ENCODE assay signal across 15 cellular contexts in genomic region chr5:10684303-10685086, GRCh38.
DNase-seq lines count a peak whose midpoint lies in the region; ATAC-seq and TF ChIP-seq lines count a peak whose summit lies in the region.
"Had no signal": no experiment of that assay in that cellular context is flagged by ENCODE, and none has a peak within 500 bp of the region (broad histone marks: within the 10 kb centered on the region; RNA-seq: fewer than 3 reads in every experiment).

No MANE protein-coding gene starts in this region.

- peak; percentile 39 for DNase-seq in NCI-H1105 (lab: John Stamatoyannopoulos, UW)
- DNase-seq in Peyer's patch: no peak
- DNase-seq in MCF 10A (ENCODE audit: unreplicated experiment): no peak
- DNase-seq in SKM-1 treated with dmso at 0.1 percent for 144 hours (lab: John Stamatoyannopoulos, UW; ENCODE audit: unreplicated experiment): no peak
- DNase-seq in NCI-H446 (lab: John Stamatoyannopoulos, UW): no peak
- DNase-seq: activated effector memory CD4-positive, alpha-beta T cell treated with Interleukin-2 at 50 U/mL for 16 hours; CD4-positive, CD25-positive, alpha-beta regulatory T cell; naive thymus-derived CD4-positive, alpha-beta T cell; NCI-H2227 treated with DMSO at 0.1 percent for 48 hours had no signal

- intact Hi-C loops in MCF 10A (cut with micrococcal nuclease): no loop called here

- no peaks in the 10 kb centered on the region for H3K9me3 Mint-ChIP-seq in MCF 10A (ENCODE audit: unreplicated experiment)
- H3K9me3 Mint-ChIP-seq: naive thymus-derived CD4-positive, alpha-beta T cell; T-helper 1 cell treated with Interleukin-12 subunit alpha and Interleukin-12 subunit beta and Interleukin-4 antibody, amounts not matched to agents 30 μg/mL and 1 μg/mL, for 36 hours had no signal

- no peaks in the 10 kb centered on the region for H3K4me1 ChIP-seq in Peyer's patch

- H3K36me3 Mint-ChIP-seq in MCF 10A (ENCODE audit: insufficient read depth, unreplicated experiment): peaks cover 16% of the 10 kb centered on the region

- H3K4me3 ChIP-seq in Peyer's patch: no peak overlapping the region
- H3K4me3 ChIP-seq: dorsolateral prefrontal cortex had no signal

- no peak overlapping the region for H3K4me3 Mint-ChIP-seq in MCF 10A (ENCODE audit: unreplicated experiment)
- H3K4me3 Mint-ChIP-seq: CD4-positive, CD25-positive, alpha-beta regulatory T cell; naive thymus-derived CD4-positive, alpha-beta T cell; T-helper 1 cell treated with Interleukin-12 subunit alpha and Interleukin-12 subunit beta and Interleukin-4 antibody, amounts not matched to agents 30 μg/mL and 1 μg/mL, for 36 hours had no signal

- ATAC-seq in GM19351 (IDR thresholded peaks at IDR 0.05; ENCODE audit: unreplicated experiment) (peak; percentile 72), HG02852 (IDR thresholded peaks at IDR 0.05; ENCODE audit: unreplicated experiment) (peak; percentile 64)
- ATAC-seq: HCT116; naive thymus-derived CD4-positive, alpha-beta T cell had no signal

- no TSS peak for BruUV-seq in MCF 10A (replicated peaks; lab: Mats Ljungman, UMichigan)

- TF ChIP-seq CTCF in GM12874 (IDR thresholded peaks at IDR 0.05; ENCODE audit: insufficient read depth, low read depth, low read length) (peak; percentile 4; the same call in 1 of the 2 replicates), Peyer's patch (IDR thresholded peaks at IDR 0.05) (no peak), MCF 10A (IDR thresholded peaks at IDR 0.05; ENCODE audit: unreplicated experiment) (no peak)

- H3K27me3 Mint-ChIP-seq in MCF 10A (ENCODE audit: insufficient read depth, unreplicated experiment): no peaks in the 10 kb centered on the region
- H3K27me3 Mint-ChIP-seq: CD4-positive, CD25-positive, alpha-beta regulatory T cell; naive thymus-derived CD4-positive, alpha-beta T cell had no signal

- H3K36me3 ChIP-seq in Peyer's patch: peaks cover 0 to 44% (median 0%) of the 10 kb centered on the region in 3 donors

- H3K4me1 Mint-ChIP-seq in MCF 10A (ENCODE audit: insufficient read depth, unreplicated experiment): no peaks in the 10 kb centered on the region

- POLR2A ChIA-PET in MCF 10A (lab: Yijun Ruan, JAX): interaction anchor here (0.6 to 0.7 kb wide), 2 partner anchors 11 to 231 kb away, joined by 3 to 4 read pairs; no protein-coding TSS in a partner anchor

- H3K27ac ChIP-seq in Peyer's patch: no peak overlapping the region
- H3K27ac ChIP-seq: dorsolateral prefrontal cortex had no signal

- H3K27me3 ChIP-seq in Peyer's patch: no peaks in the 10 kb centered on the region
- H3K27me3 ChIP-seq: dorsolateral prefrontal cortex had no signal

- no peak for TF ChIP-seq POLR2A in Peyer's patch (IDR thresholded peaks at IDR 0.05)

- H3K9me3 ChIP-seq in Peyer's patch: no peaks in the 10 kb centered on the region

- CTCF ChIA-PET in MCF 10A (lab: Yijun Ruan, JAX): interaction anchor here (1.0 to 1.9 kb wide), 3 partner anchors 8 to 17 kb away, joined by 3 to 4 read pairs (median 4); no protein-coding TSS in a partner anchor

- H3K27ac Mint-ChIP-seq in MCF 10A (ENCODE audit: low read depth, unreplicated experiment): no peak overlapping the region
- H3K27ac Mint-ChIP-seq: T-helper 1 cell treated with Interleukin-12 subunit alpha and Interleukin-12 subunit beta and Interleukin-4 antibody, amounts not matched to agents 30 μg/mL and 1 μg/mL, for 36 hours had no signal
